In the genomic region with DNA sequence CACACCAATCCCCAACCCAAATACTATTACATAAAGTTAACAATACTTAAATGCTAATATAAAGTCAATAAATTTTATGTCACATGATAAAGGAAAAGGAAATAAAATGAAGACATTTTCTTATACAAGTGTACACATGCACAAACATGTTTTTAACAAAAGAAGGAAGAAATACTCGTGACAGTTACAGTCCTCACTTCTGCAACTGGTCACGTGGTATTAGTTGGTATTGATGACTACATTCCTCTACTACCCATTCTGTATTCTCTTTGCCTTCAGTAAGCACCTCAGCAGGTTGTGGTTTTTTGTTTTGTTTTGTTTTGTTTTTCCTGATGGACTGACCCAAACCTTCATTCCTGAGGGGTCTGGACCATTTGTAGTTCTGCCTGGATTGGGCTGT, we compare ENCODE assay signal across 28 cellular contexts.
"Had no signal": no experiment of that assay in that cellular context is flagged by ENCODE, and none has a peak within 500 bp of the region (broad histone marks: within the 10 kb centered on the region; RNA-seq: fewer than 3 reads in every experiment).

No MANE protein-coding gene starts in this region.

- DNase-seq: kidney glomerular epithelial cell; left colon; left lung; lower lobe of right lung; mammary epithelial cell; mesenchymal stem cell; naive thymus-derived CD8-positive, alpha-beta T cell; nucleus accumbens; pancreas; posterior cingulate gyrus; retina; right cardiac atrium; sigmoid colon; small intestine; spleen; stimulated activated CD4-positive, alpha-beta T cell treated with anti-CD3 and anti-CD28 coated beads, Interleukin-4, amount 100 ng/mL, for 24 hours; stimulated activated CD8-positive, alpha-beta memory T cell treated with anti-CD3 and anti-CD28 coated beads, Interleukin-4, amount 100 ng/mL, for 48 hours; stimulated activated naive CD4-positive, alpha-beta T cell treated with Interleukin-2 at 50 U/mL for 16 hours; stimulated activated naive CD8-positive, alpha-beta T cell treated with anti-CD3 and anti-CD28 coated beads, Interleukin-15, amount 100 ng/mL, for 72 hours; substantia nigra; testis; thyroid gland; transverse colon; upper lobe of left lung had no signal

- H3K36me3 ChIP-seq: left lung, lower lobe of right lung, pancreas, prostate gland, sigmoid colon, spleen, thyroid gland, transverse colon, upper lobe of left lung, vagina had no signal

- H3K9me3 ChIP-seq: left lung, lower lobe of right lung, pancreas, prostate gland, sigmoid colon, testis, thyroid gland, transverse colon, upper lobe of left lung, vagina had no signal

- H3K27ac ChIP-seq: left lung, lower lobe of right lung, pancreas, prostate gland, sigmoid colon, spleen, testis, thyroid gland, transverse colon, upper lobe of left lung, vagina had no signal

- H3K27me3 ChIP-seq: left lung, pancreas, sigmoid colon, spleen, testis, thyroid gland, transverse colon, upper lobe of left lung, vagina had no signal

- FAIRE-seq: keratinocyte, pancreas, small intestine had no signal

- H3K4me1 ChIP-seq: left lung, lower lobe of right lung, pancreas, prostate gland, sigmoid colon, spleen, testis, thyroid gland, transverse colon, upper lobe of left lung, vagina had no signal

- ATAC-seq: left colon; left lung; lower lobe of right lung; naive thymus-derived CD8-positive, alpha-beta T cell; pancreas; right cardiac atrium; stimulated activated memory B cell treated with anti-CD40 and anti-IgM and Interleukin-4, amounts not matched to agents 10 μg/mL and 1 μg/mL and 100 μg/mL, for 72 hours; stimulated activated naive CD8-positive, alpha-beta T cell treated with anti-CD3 and anti-CD28 coated beads, Interleukin-15, amount 100 ng/mL, for 72 hours had no signal

- H3K4me3 ChIP-seq: left lung, lower lobe of right lung, pancreas, prostate gland, sigmoid colon, spleen, testis, thyroid gland, transverse colon, upper lobe of left lung, vagina had no signal
